ENCODE assay signal across 23 cellular contexts in the genomic region with DNA sequence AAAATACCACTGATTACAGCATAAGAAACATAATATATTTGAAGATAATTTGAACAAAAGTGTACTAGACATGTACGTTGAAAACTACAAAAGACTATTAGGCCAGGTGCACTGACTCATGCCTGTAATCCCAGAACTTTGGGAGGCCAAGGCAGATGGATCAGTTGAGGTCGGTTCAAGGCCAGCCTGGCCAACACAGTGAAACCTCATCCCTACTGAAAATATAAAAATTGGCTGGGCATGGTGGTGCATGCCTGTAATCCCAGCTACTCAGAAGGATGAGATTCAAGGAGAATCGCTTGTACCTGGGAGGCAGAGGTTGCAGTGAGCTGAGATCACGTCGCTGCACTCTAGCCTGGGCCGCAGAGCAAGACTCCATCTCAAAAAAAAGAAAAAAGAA.
"Had no signal": no experiment of that assay in that cellular context is flagged by ENCODE, and none has a peak within 500 bp of the region (broad histone marks: within the 10 kb centered on the region; RNA-seq: fewer than 3 reads in every experiment).

No MANE protein-coding gene starts in this region.

- H3K36me3 ChIP-seq: SJSA1 had no signal

- H3K27me3 ChIP-seq: SJSA1 had no signal

- H3K27ac ChIP-seq: HL-60, SK-N-MC had no signal

- DNase-seq: Kasumi-1, KG1, MM.1S, NCI-H1092 treated with DMSO at 0.1 percent for 48 hours, NCI-H1436 treated with DMSO at 0.1 percent for 48 hours, NCI-H1694, NCI-H187 treated with DMSO at 0.1 percent for 48 hours, NCI-H2029 treated with DMSO at 0.1 percent for 48 hours, NCI-H2171 treated with DMSO at 0.1 percent for 48 hours, NCI-H226, NCI-H446, NCI-H510A, NCI-H524 treated with DMSO at 0.1 percent for 48 hours, NCI-H69, NCI-H774, Right ventricle myocardium superior, RPMI8226, SIG-M5 had no signal

- H3K9me3 ChIP-seq: SJSA1 had no signal

- FAIRE-seq: HTR-8/SVneo, RCC 7860 had no signal

- H3K4me3 ChIP-seq: SJSA1, SK-N-MC had no signal
